18 cellular contexts compared by ENCODE assay signal in genomic region chr21:34878940-34879339, GRCh38.
DNase-seq lines count a peak whose midpoint lies in the region; ATAC-seq and TF ChIP-seq lines count a peak whose summit lies in the region.
"Had no signal": no experiment of that assay in that cellular context is flagged by ENCODE, and none has a peak within 500 bp of the region (broad histone marks: within the 10 kb centered on the region; RNA-seq: fewer than 3 reads in every experiment).

No MANE protein-coding gene starts in this region.

- peak overlapping the region; percentile 29; the same call in 1 of the 2 replicates for H3K23ac ChIP-seq in IMR-90 (ENCODE audit: low read depth, low read length)
- no peak overlapping the region for H3K23ac ChIP-seq in trophoblast cell (ENCODE audit: low read length)

- H3K4ac ChIP-seq in IMR-90 (ENCODE audit: low read depth, low read length) (no peak overlapping the region), trophoblast cell (ENCODE audit: low read depth, low read length) (no peak overlapping the region)

- no peaks in the 10 kb centered on the region for H3K9me3 ChIP-seq in CD4-positive, CD25-positive, alpha-beta regulatory T cell (ENCODE audit: control insufficient read depth in 2 of 2, low read length in 2 of 2)
- H3K9me3 ChIP-seq in IMR-90 (ENCODE audit: control insufficient read depth, insufficient read depth, low read length) (no peaks in the 10 kb centered on the region), breast epithelium (no peaks in the 10 kb centered on the region), mucosa of rectum (ENCODE audit: control insufficient read depth in 2 of 2, low read length in 2 of 2) (no peaks in the 10 kb centered on the region), trophoblast cell (ENCODE audit: insufficient read depth, low read depth, low read length) (no peaks in the 10 kb centered on the region), body of pancreas (no peaks in the 10 kb centered on the region)
- H3K9me3 ChIP-seq: vagina had no signal

- H2BK15ac ChIP-seq in IMR-90 (ENCODE audit: low read depth, low read length), result no peak overlapping the region

- H3K4me2 ChIP-seq in IMR-90 (ENCODE audit: low read depth, low read length) (no peak overlapping the region; the same call in 1 of the 2 replicates), trophoblast cell (ENCODE audit: low read length) (no peak overlapping the region)

- dilution Hi-C loops in IMR-90 (cut with HindIII; ENCODE audit: low sequenced_read_pairs, unreplicated experiment), result no loop called here

- peak overlapping the region in 2 of 3 donors; percentile 24 to 77 for H3K27ac Mint-ChIP-seq in CD4-positive, CD25-positive, alpha-beta regulatory T cell
- H3K27ac Mint-ChIP-seq: WTC11 had no signal

- H4K20me1 ChIP-seq in IMR-90 (ENCODE audit: insufficient read depth, low read length), result peaks cover 73% of the 10 kb centered on the region

- H3K4me3 ChIP-seq in CD4-positive, CD25-positive, alpha-beta regulatory T cell (ENCODE audit: low read depth, low read length), result no peak overlapping the region
- no peak overlapping the region for H3K4me3 ChIP-seq in IMR-90 (ENCODE audit: insufficient read depth, low read depth, low read length)
- peak overlapping the region in 2 of 3 donors; percentile 4 to 19 for H3K4me3 ChIP-seq in breast epithelium
- peak overlapping the region in 1 of 2 donors; percentile 23 for H3K4me3 ChIP-seq in mucosa of rectum (ENCODE audit: low read length in 2 of 2)
- H3K4me3 ChIP-seq in trophoblast cell (ENCODE audit: low read depth, low read length), result no peak overlapping the region
- no peak overlapping the region for H3K4me3 ChIP-seq in body of pancreas
- H3K4me3 ChIP-seq: cardiac muscle cell, vagina had no signal

- BruUV-seq in IMR-90 (replicated peaks; lab: Mats Ljungman, UMichigan), result no TSS peak

- no peak for DNase-seq in CD4-positive, CD25-positive, alpha-beta regulatory T cell
- DNase-seq in IMR-90, result no peak
- no peak for DNase-seq in breast epithelium (ENCODE audit: low spot score in 2 of 2)
- no peak for DNase-seq in AG08396 (ENCODE audit: low spot score)
- DNase-seq in trophoblast cell, result no peak
- DNase-seq in GM19240 (ENCODE audit: insufficient read length, low spot score), result no peak
- DNase-seq in body of pancreas, result no peak
- DNase-seq: activated naive CD4-positive, alpha-beta T cell treated with anti-CD3 and anti-CD28 coated beads, Interleukin-2, amount 50 U/mL, for 16 hours; effector CD4-positive, alpha-beta T cell; foreskin keratinocyte; HCEC 1CT; NCI-H1694 had no signal

- intact Hi-C loops in IMR-90 (cut with micrococcal nuclease) (no loop called here), breast epithelium (cut with DNase I; ENCODE audit: low total_unique reads) (no loop called here), body of pancreas (cut with DNase I) (no loop called here)

- H2BK5ac ChIP-seq in IMR-90 (ENCODE audit: low read depth, low read length, poor library complexity, severe bottlenecking) (peak overlapping the region; percentile 52), trophoblast cell (ENCODE audit: low read depth, low read length, poor library complexity) (no peak overlapping the region)

- no peak overlapping the region for H2BK12ac ChIP-seq in trophoblast cell (ENCODE audit: low read length)

- H2BK120ac ChIP-seq in IMR-90 (ENCODE audit: low read depth, low read length) (no peak overlapping the region), trophoblast cell (ENCODE audit: insufficient read depth, low read length, poor library complexity) (no peak overlapping the region)

- H4K5ac ChIP-seq in IMR-90 (ENCODE audit: low read depth, low read length), result no peak overlapping the region

- H2AFZ ChIP-seq in IMR-90 (replicated peaks; ENCODE audit: low read length, poor library complexity), result no peak overlapping the region
- H2AFZ ChIP-seq in trophoblast cell (ENCODE audit: insufficient read depth, low read length, poor library complexity), result no peak overlapping the region

- H3K36me3 ChIP-seq in CD4-positive, CD25-positive, alpha-beta regulatory T cell (ENCODE audit: control insufficient read depth, insufficient read depth, low read length), result peaks cover 45% of the 10 kb centered on the region
- peaks cover 38% of the 10 kb centered on the region for H3K36me3 ChIP-seq in IMR-90 (ENCODE audit: control insufficient read depth, insufficient read depth, low read length)
- H3K36me3 ChIP-seq in breast epithelium, result no peaks in the 10 kb centered on the region
- H3K36me3 ChIP-seq in mucosa of rectum (ENCODE audit: control insufficient read depth in 2 of 2, insufficient read depth in 2 of 2, low read length in 2 of 2), result peaks cover 8 to 12% of the 10 kb centered on the region in 2 donors
- H3K36me3 ChIP-seq in trophoblast cell (ENCODE audit: control insufficient read depth in 1 of 2, insufficient read depth in 2 of 2, low read length in 2 of 2), result peaks cover 11 to 30% of the 10 kb centered on the region in 2 experiments
- H3K36me3 ChIP-seq in body of pancreas (replicated peaks in 1 of 2; ENCODE audit: insufficient read depth in 1 of 2, low read depth in 2 of 2), result no peaks in the 10 kb centered on the region
- H3K36me3 ChIP-seq: cardiac muscle cell had no signal

- no peak overlapping the region for H4K12ac ChIP-seq in trophoblast cell (ENCODE audit: low read depth, low read length)

- peaks cover 45% of the 10 kb centered on the region for H3K36me3 Mint-ChIP-seq in CD4-positive, CD25-positive, alpha-beta regulatory T cell
- H3K36me3 Mint-ChIP-seq: WTC11 had no signal

- H2BK20ac ChIP-seq in IMR-90 (ENCODE audit: low read depth, low read length), result 0 out of 2 replicates have a peak overlapping the region, but pooled peaks have one; percentile 26

- H4K91ac ChIP-seq in IMR-90 (ENCODE audit: insufficient read depth, low read depth, low read length) (no peak overlapping the region), trophoblast cell (ENCODE audit: low read depth, low read length) (no peak overlapping the region)

- 0 out of 4 replicates have a peak overlapping the region, but pooled peaks of 1 of the 2 experiments have one; percentile 9 for H4K8ac ChIP-seq in IMR-90 (ENCODE audit: low read depth in 2 of 2, low read length in 2 of 2)
- no peak overlapping the region for H4K8ac ChIP-seq in trophoblast cell (ENCODE audit: low read depth, low read length)

- H3K27me3 Mint-ChIP-seq in CD4-positive, CD25-positive, alpha-beta regulatory T cell, result no peaks in the 10 kb centered on the region

- H3K79me2 ChIP-seq in trophoblast cell (ENCODE audit: control insufficient read depth, insufficient read depth, low read length, poor library complexity), result no peaks in the 10 kb centered on the region

- peaks cover 40 to 57% (median 54%) of the 10 kb centered on the region in 4 donors for H3K4me1 Mint-ChIP-seq in CD4-positive, CD25-positive, alpha-beta regulatory T cell

- in situ Hi-C loops in IMR-90 (cut with MboI; ENCODE audit: low sequenced_read_pairs), result loop anchor here (5.0 kb wide), 1 partner anchor 132 kb away; no protein-coding TSS in a partner anchor

- H3K4me1 ChIP-seq in CD4-positive, CD25-positive, alpha-beta regulatory T cell (ENCODE audit: control insufficient read depth, insufficient read depth, low read length, poor library complexity, severe bottlenecking), result peaks cover 25% of the 10 kb centered on the region
- H3K4me1 ChIP-seq in IMR-90 (ENCODE audit: control insufficient read depth, insufficient read depth, low read length) (peaks cover 25% of the 10 kb centered on the region), breast epithelium (peaks cover 6 to 14% of the 10 kb centered on the region in 2 donors), mucosa of rectum (ENCODE audit: control insufficient read depth in 2 of 2, insufficient read depth in 2 of 2, low read length in 2 of 2) (peaks cover 7 to 29% of the 10 kb centered on the region in 2 donors), trophoblast cell (ENCODE audit: control insufficient read depth in 1 of 2, insufficient read depth in 2 of 2, low read length in 2 of 2) (peaks cover 0 to 8% of the 10 kb centered on the region in 2 experiments), body of pancreas (peaks cover 18% of the 10 kb centered on the region)

- TF ChIP-seq RAD21 in IMR-90 (IDR thresholded peaks at IDR 0.05; ENCODE audit: low read length), result no peak

- H3K9ac ChIP-seq in IMR-90 (ENCODE audit: low read depth, low read length), result no peak overlapping the region
- H3K9ac ChIP-seq in mucosa of rectum (ENCODE audit: low read depth in 1 of 2, low read length in 2 of 2), result no peak overlapping the region
- no peak overlapping the region for H3K9ac ChIP-seq in trophoblast cell (ENCODE audit: low read length)

- no peaks in the 10 kb centered on the region for H3K27me3 ChIP-seq in CD4-positive, CD25-positive, alpha-beta regulatory T cell (ENCODE audit: control insufficient read depth, insufficient read depth, low read length)
- H3K27me3 ChIP-seq in IMR-90 (ENCODE audit: control insufficient read depth, insufficient read depth, low read length), result no peaks in the 10 kb centered on the region
- no peaks in the 10 kb centered on the region for H3K27me3 ChIP-seq in breast epithelium
- H3K27me3 ChIP-seq in mucosa of rectum (ENCODE audit: control insufficient read depth in 2 of 2, insufficient read depth in 2 of 2, low read length in 2 of 2), result no peaks in the 10 kb centered on the region
- H3K27me3 ChIP-seq in trophoblast cell (ENCODE audit: insufficient read depth, low read length), result no peaks in the 10 kb centered on the region
- H3K27me3 ChIP-seq in body of pancreas, result no peaks in the 10 kb centered on the region
- H3K27me3 ChIP-seq: foreskin keratinocyte, vagina had no signal

- H3K56ac ChIP-seq in IMR-90 (ENCODE audit: extremely low read depth, insufficient read depth, low read length), result peak overlapping the region; percentile 24; the same call in 1 of the 2 replicates

- peaks cover 29% of the 10 kb centered on the region for H3K9me1 ChIP-seq in IMR-90 (ENCODE audit: insufficient read depth, low read length)

- no peak overlapping the region for H3K27ac ChIP-seq in CD4-positive, CD25-positive, alpha-beta regulatory T cell (ENCODE audit: insufficient read depth, low read length, poor library complexity, severe bottlenecking)
- H3K27ac ChIP-seq in IMR-90 (ENCODE audit: insufficient read depth, low read length), result no peak overlapping the region
- peak overlapping the region in 1 of 2 donors; percentile 94 for H3K27ac ChIP-seq in breast epithelium
- peak overlapping the region; percentile 44 to 75 for H3K27ac ChIP-seq in mucosa of rectum (ENCODE audit: low read depth in 2 of 2, low read length in 2 of 2)
- no peak overlapping the region for H3K27ac ChIP-seq in trophoblast cell (ENCODE audit: low read depth, low read length)
- H3K27ac ChIP-seq in body of pancreas, result peak overlapping the region in 1 of 4 donors; percentile 11
- H3K27ac ChIP-seq: cardiac muscle cell, foreskin keratinocyte, vagina had no signal

- H3K14ac ChIP-seq in IMR-90 (replicated peaks; ENCODE audit: low read depth, low read length), result no peak overlapping the region
- no peak overlapping the region for H3K14ac ChIP-seq in trophoblast cell (ENCODE audit: low read length)

- no peak overlapping the region for H3K4me3 Mint-ChIP-seq in CD4-positive, CD25-positive, alpha-beta regulatory T cell
- H3K4me3 Mint-ChIP-seq: CD14-positive monocyte, WTC11 had no signal

- H3K18ac ChIP-seq in IMR-90 (ENCODE audit: low read depth, low read length) (no peak overlapping the region), trophoblast cell (ENCODE audit: low read length) (no peak overlapping the region)

- no peaks in the 10 kb centered on the region for H3K9me3 Mint-ChIP-seq in CD4-positive, CD25-positive, alpha-beta regulatory T cell
- H3K9me3 Mint-ChIP-seq: CD14-positive monocyte, WTC11 had no signal

- H2AK5ac ChIP-seq in IMR-90 (ENCODE audit: low read depth, low read length) (no peak overlapping the region), trophoblast cell (ENCODE audit: low read length) (no peak overlapping the region)

- CTCF ChIA-PET in IMR-90 (lab: Yijun Ruan, JAX), result no interaction called here

- H3K79me1 ChIP-seq in IMR-90 (ENCODE audit: low read depth in 1 of 2, low read length in 2 of 2) (peaks cover 3 to 47% of the 10 kb centered on the region in 2 experiments; a peak in 3 of 4 replicates), trophoblast cell (ENCODE audit: low read length) (peaks cover 2% of the 10 kb centered on the region)

- TF ChIP-seq CTCF in IMR-90 (conservative IDR thresholded peaks at IDR 0.05; ENCODE audit: low read depth, low read length) (no peak), breast epithelium (IDR thresholded peaks at IDR 0.05) (no peak), body of pancreas (IDR thresholded peaks at IDR 0.05) (no peak)

- no CpG with 5 or more reads among the region's 2 CpGs for WGBS in IMR-90 (ENCODE audit: extremely low coverage in 2 of 2, insufficient read length in 1 of 2), 2 experiments
- no CpG with 5 or more reads among the region's 2 CpGs for WGBS in trophoblast cell (ENCODE audit: extremely low coverage, insufficient coverage, insufficient read length)
- 89 to 94% methylated on average over 2 of the region's 2 CpGs for WGBS in body of pancreas, 2 donors

- ATAC-seq in CD4-positive, CD25-positive, alpha-beta regulatory T cell (ENCODE audit: low read depth in 2 of 2), result no peak
- ATAC-seq in IMR-90 (ENCODE audit: low read depth) (no peak), body of pancreas (no peak)
- ATAC-seq: foreskin keratinocyte, sciatic nerve, WTC11 had no signal

- no peak for TF ChIP-seq POLR2A in IMR-90 (IDR thresholded peaks at IDR 0.05; ENCODE audit: low read depth, low read length)
- TF ChIP-seq POLR2A in breast epithelium (IDR thresholded peaks at IDR 0.05), result no peak
- no peak for TF ChIP-seq POLR2A in body of pancreas (IDR thresholded peaks at IDR 0.05)

- POLR2A ChIA-PET in IMR-90 (lab: Charles Lee; ENCODE audit: unreplicated experiment), result interaction anchor here (1.0 kb wide), 1 partner anchor 9 kb away, joined by 5 read pairs; no protein-coding TSS in a partner anchor

- H2AK9ac ChIP-seq in IMR-90 (replicated peaks; ENCODE audit: low read depth, low read length, poor library complexity), result no peak overlapping the region

Comparison
In these comparisons a context has a peak if more than half of its experiments do, and no peak if none do; other contexts are left out.
1. H3K27ac ChIP-seq: peak in mucosa of rectum (2 of 2); none in CD4-positive, CD25-positive, alpha-beta regulatory T cell (single experiment), IMR-90 (single experiment) and trophoblast cell (single experiment).
2. H3K4me3 ChIP-seq: peak in breast epithelium (2 of 3); none in CD4-positive, CD25-positive, alpha-beta regulatory T cell (single experiment), IMR-90 (single experiment), trophoblast cell (single experiment) and body of pancreas (0 of 2).